8 cellular contexts compared by ENCODE assay signal in genomic region chr1:44655609-44656008, GRCh38. TPM values are rescaled to one million over a fixed set of nuclear protein-coding genes. Genes with fewer than 3 reads are reported as not detected.
DNase-seq lines count a peak whose midpoint lies in the region; ATAC-seq, FAIRE-seq and TF ChIP-seq lines count a peak whose summit lies in the region.

No MANE protein-coding gene starts in this region.

- no peaks in the 10 kb centered on the region for H4K20me1 ChIP-seq in HepG2 (ENCODE audit: insufficient read depth, low read length)

- TF ChIP-seq CTCF in HepG2 (CRISPR knock-in tag; IDR thresholded peaks at IDR 0.05): peak; percentile 88

- no peak overlapping the region for H3K27ac Mint-ChIP-seq in activated naive CD8-positive, alpha-beta T cell treated with anti-CD3 and anti-CD28 coated beads for 36 hours

- peak; percentile 69; the same call in 1 of the 2 replicates for TF ChIP-seq RAD21 in HepG2 (CRISPR knock-in tag; IDR thresholded peaks at IDR 0.05)

- FAIRE-seq in HepG2 (lab: Jason Lieb, UNC): peak; percentile 50

- TF ChIP-seq POLR2A in HepG2 (IDR thresholded peaks at IDR 0.05; ENCODE audit: insufficient read depth in 1 of 2, low read depth in 2 of 2, low read length in 2 of 2): no peak

- peak overlapping the region; percentile 40; the same call in 1 of the 2 replicates for H3K9ac ChIP-seq in HepG2 (ENCODE audit: insufficient read depth, low read depth, low read length)

- H3K9me3 ChIP-seq in HepG2 (ENCODE audit: low read length): no peaks in the 10 kb centered on the region

- H3K79me2 ChIP-seq in HepG2 (ENCODE audit: insufficient read depth, low read length): no peaks in the 10 kb centered on the region

- 32% methylated on average over 5 of the region's 5 CpGs for WGBS in HepG2 (ENCODE audit: low lambda C conversion rate)

- in situ Hi-C loops in KBM-7 (cut with MboI; ENCODE audit: low pct_unique_long_range_greater_than_20kb, low sequenced_read_pairs): no loop called here
- in situ Hi-C loops in HepG2 (cut with HindIII; ENCODE audit: extremely low pct_ligation_motif_present, low pct_unique_long_range_greater_than_20kb): no loop called here

- DNase-seq in Daoy (ENCODE audit: low read depth): peak; percentile 25
- peak; percentile 51 for DNase-seq in KBM-7
- DNase-seq in activated naive CD8-positive, alpha-beta T cell treated with anti-CD3 and anti-CD28 coated beads for 36 hours: peak; percentile 17
- peak; percentile 34 for DNase-seq in HepG2 (ENCODE audit: low spot score)
- DNase-seq in central memory CD4-positive, alpha-beta T cell: no peak
- DNase-seq in globus pallidus (ENCODE audit: low spot score): no peak

- intact Hi-C loops in HepG2 (cut with micrococcal nuclease; ENCODE audit: unreplicated experiment): loop anchor here (1.0 kb wide), 1 partner anchor 19 kb away; the partner anchor contains the start of genes ARMH1 and TMEM53

- peaks cover 31% of the 10 kb centered on the region for H3K4me1 ChIP-seq in HepG2 (ENCODE audit: insufficient read depth, low read length)

- H3K27me3 Mint-ChIP-seq in activated naive CD8-positive, alpha-beta T cell treated with anti-CD3 and anti-CD28 coated beads for 36 hours: no peaks in the 10 kb centered on the region

- TF ChIP-seq EP300 in HepG2 (IDR thresholded peaks at IDR 0.05; ENCODE audit: low read depth in 2 of 2, low read length in 2 of 2) (no peak), HepG2 (CRISPR knock-in tag; IDR thresholded peaks at IDR 0.05; ENCODE audit: borderline replicate concordance) (no peak)

- peaks cover 10 to 21% of the 10 kb centered on the region in 2 experiments; a peak in 4 of 5 replicates for H3K36me3 ChIP-seq in HepG2 (replicated peaks in 1 of 2; ENCODE audit: control insufficient read depth in 1 of 2, insufficient read depth in 2 of 2, low read length in 2 of 2)

- no peak overlapping the region for H3K4me3 Mint-ChIP-seq in activated naive CD8-positive, alpha-beta T cell treated with anti-CD3 and anti-CD28 coated beads for 36 hours

- peak overlapping the region; percentile 69 for H3K27ac ChIP-seq in HepG2 (ENCODE audit: extremely low read length, insufficient read depth, low read length)

- no peak overlapping the region for H3K4me3 ChIP-seq in HepG2 (replicated peaks in 1 of 3; ENCODE audit: insufficient read depth in 1 of 3, low read depth in 2 of 3, low read length in 3 of 3)

- ATAC-seq in HepG2: peak; percentile 82
- ATAC-seq in HG02798 (IDR thresholded peaks at IDR 0.05; ENCODE audit: poor library complexity, unreplicated experiment): no peak
- ATAC-seq in HG03097 (IDR thresholded peaks at IDR 0.05; ENCODE audit: low FRiP score, unreplicated experiment): no peak

- H3K4me2 ChIP-seq in HepG2 (ENCODE audit: low read depth, low read length): peak overlapping the region; percentile 49

- no peak overlapping the region for H2AFZ ChIP-seq in HepG2 (ENCODE audit: low read length)

- POLR2A ChIA-PET in HepG2 (lab: Yijun Ruan, JAX): interaction anchor here (1.4 to 1.5 kb wide), 2 partner anchors 19 to 75 kb away, joined by 4 to 9 read pairs; partner anchors contain the start of genes ARMH1, RNU5D-1 and TMEM53

- BruUV-seq in HepG2 (replicated peaks; lab: Mats Ljungman, UMichigan): no TSS peak

- no peaks in the 10 kb centered on the region for H3K27me3 ChIP-seq in HepG2 (ENCODE audit: control insufficient read depth in 1 of 2, insufficient read depth in 2 of 2, low read length in 2 of 2)

- H3K36me3 Mint-ChIP-seq in activated naive CD8-positive, alpha-beta T cell treated with anti-CD3 and anti-CD28 coated beads for 36 hours: no peaks in the 10 kb centered on the region

- H3K9me3 Mint-ChIP-seq in activated naive CD8-positive, alpha-beta T cell treated with anti-CD3 and anti-CD28 coated beads for 36 hours: no peaks in the 10 kb centered on the region

- CTCF ChIA-PET in HepG2 (lab: Yijun Ruan, JAX; ENCODE audit: low intra/inter-chr PET ratio, low total read pairs): interaction anchor here (0.9 to 1.6 kb wide), 2 partner anchors 46 to 52 kb away, joined by 5 to 7 read pairs; no protein-coding TSS in a partner anchor

- no peaks in the 10 kb centered on the region for H3K4me1 Mint-ChIP-seq in activated naive CD8-positive, alpha-beta T cell treated with anti-CD3 and anti-CD28 coated beads for 36 hours

TF ChIP-seq in HepG2, 621 proteins besides CTCF, POLR2A, EP300 and RAD21 (continues in another document):
- TF ChIP-seq THAP11 (CRISPR knock-in tag; IDR thresholded peaks at IDR 0.05) (no peak), NR2F2 (IDR thresholded peaks at IDR 0.05; ENCODE audit: borderline replicate concordance, low read depth) (no peak), ZSCAN22 (CRISPR knock-in tag; IDR thresholded peaks at IDR 0.05) (no peak), POGK (CRISPR knock-in tag; conservative IDR thresholded peaks at IDR 0.05) (no peak)

RNA-seq across cellular contexts. Expression of gene TMEM53, which starts 18.7 kb away (rescaled TPM):
- total RNA-seq in Daoy (2014; rRNA removed; shearing (Covaris generic)): 5.5 and 8.2 TPM in 2 replicates
- total RNA-seq in activated naive CD8-positive, alpha-beta T cell treated with anti-CD3 and anti-CD28 coated beads for 36 hours: 1 to 10 TPM; 2.5 to 2.6 TPM
- total RNA-seq in HepG2 (2016; rRNA removed; fragmentation: Illumina TruSeq; extraction: Trizol): 12.6 and 13.8 TPM in 2 replicates
- total RNA-seq in HepG2 (2016; cell fraction: cytosol; rRNA removed; fragmentation: Illumina TruSeq; extraction: Trizol; ENCODE audit: low read depth): 9.7 and 10.8 TPM in 2 replicates
- 11.0 and 12.5 TPM in 2 replicates for total RNA-seq in HepG2 (2016; cell fraction: insoluble cytoplasmic fraction; rRNA removed; fragmentation: Illumina TruSeq; extraction: Trizol)
- 11.8 and 17.4 TPM in 2 replicates for total RNA-seq in HepG2 (2016; cell fraction: membrane; rRNA removed; fragmentation: Illumina TruSeq; extraction: Trizol)
- 5.8 and 7.3 TPM in 2 replicates for total RNA-seq in HepG2 (2016; cell fraction: nucleus; rRNA removed; fragmentation: Illumina TruSeq; extraction: Trizol)
- 20.2 and 22.3 TPM in 2 replicates for polyA plus RNA-seq in HepG2 (2011; rRNA removed)
- polyA plus RNA-seq in HepG2 (2011; cell fraction: cytosol; rRNA removed): 23.3 and 31.3 TPM in 2 replicates
- polyA plus RNA-seq in HepG2 (2011; cell fraction: nucleus; rRNA removed): 16.1 and 17.2 TPM in 2 replicates
- 14.0 and 14.1 TPM in 2 replicates for polyA plus RNA-seq in HepG2 (2012)
- polyA plus RNA-seq in HepG2 (2016; cell fraction: cytosol; fragmentation: Illumina TruSeq; extraction: Trizol; ENCODE audit: low read depth): 17.0 and 20.1 TPM in 2 replicates
- 14.9 and 21.4 TPM in 2 replicates for polyA plus RNA-seq in HepG2 (2016; cell fraction: insoluble cytoplasmic fraction; fragmentation: Illumina TruSeq; extraction: Trizol; ENCODE audit: low read depth)
- polyA plus RNA-seq in HepG2 (2016; cell fraction: membrane; fragmentation: Illumina TruSeq; extraction: Trizol; ENCODE audit: low read depth): 17.6 and 20.4 TPM in 2 replicates
- 14.6 and 19.8 TPM in 2 replicates for polyA plus RNA-seq in HepG2 (2016; cell fraction: nucleus; fragmentation: Illumina TruSeq; extraction: Trizol; ENCODE audit: insufficient read depth, low read depth)
- 19.3 and 62.1 TPM in 2 replicates for polyA minus RNA-seq in HepG2 (2011; rRNA and poly(A)+ RNA removed; ENCODE audit: low replicate concordance)
- 18.5 and 20.3 TPM in 2 replicates for polyA minus RNA-seq in HepG2 (2011; cell fraction: cytosol; rRNA and poly(A)+ RNA removed)
- polyA minus RNA-seq in HepG2 (2011; cell fraction: nucleus; rRNA and poly(A)+ RNA removed): 5.9 and 6.3 TPM in 2 replicates

RNA-seq across cellular contexts. Expression of gene ARMH1, which starts 18.9 kb away (rescaled TPM):
- not detected in 2 replicates for total RNA-seq in Daoy (2014; rRNA removed; shearing (Covaris generic))
- 100 to 1,000 TPM; 139 to 144 TPM for total RNA-seq in activated naive CD8-positive, alpha-beta T cell treated with anti-CD3 and anti-CD28 coated beads for 36 hours
- total RNA-seq in HepG2 (2016; rRNA removed; fragmentation: Illumina TruSeq; extraction: Trizol): not detected in 2 replicates
- not detected in 2 replicates for total RNA-seq in HepG2 (2016; cell fraction: cytosol; rRNA removed; fragmentation: Illumina TruSeq; extraction: Trizol; ENCODE audit: low read depth)
- total RNA-seq in HepG2 (2016; cell fraction: insoluble cytoplasmic fraction; rRNA removed; fragmentation: Illumina TruSeq; extraction: Trizol): 0.35 TPM in 1 of 2 replicates, not detected in the other
- not detected in 2 replicates for total RNA-seq in HepG2 (2016; cell fraction: membrane; rRNA removed; fragmentation: Illumina TruSeq; extraction: Trizol)
- not detected in 2 replicates for total RNA-seq in HepG2 (2016; cell fraction: nucleus; rRNA removed; fragmentation: Illumina TruSeq; extraction: Trizol)
- 0.69 and 1.1 TPM in 2 replicates for polyA plus RNA-seq in HepG2 (2011; rRNA removed)
- polyA plus RNA-seq in HepG2 (2011; cell fraction: cytosol; rRNA removed): 0.37 and 0.52 TPM in 2 replicates
- polyA plus RNA-seq in HepG2 (2011; cell fraction: nucleus; rRNA removed): 5.8 and 7.5 TPM in 2 replicates
- polyA plus RNA-seq in HepG2 (2012): 0.35 and 1.7 TPM in 2 replicates
- not detected in 2 replicates for polyA plus RNA-seq in HepG2 (2016; cell fraction: cytosol; fragmentation: Illumina TruSeq; extraction: Trizol; ENCODE audit: low read depth)
- polyA plus RNA-seq in HepG2 (2016; cell fraction: insoluble cytoplasmic fraction; fragmentation: Illumina TruSeq; extraction: Trizol; ENCODE audit: low read depth): not detected in 2 replicates
- polyA plus RNA-seq in HepG2 (2016; cell fraction: membrane; fragmentation: Illumina TruSeq; extraction: Trizol; ENCODE audit: low read depth): not detected in 2 replicates
- polyA plus RNA-seq in HepG2 (2016; cell fraction: nucleus; fragmentation: Illumina TruSeq; extraction: Trizol; ENCODE audit: insufficient read depth, low read depth): not detected in 2 replicates
- 2.2 TPM in 1 of 2 replicates, not detected in the other for polyA minus RNA-seq in HepG2 (2011; rRNA and poly(A)+ RNA removed; ENCODE audit: low replicate concordance)
- polyA minus RNA-seq in HepG2 (2011; cell fraction: cytosol; rRNA and poly(A)+ RNA removed): not detected in 2 replicates
- 1.7 TPM in 1 of 2 replicates, not detected in the other for polyA minus RNA-seq in HepG2 (2011; cell fraction: nucleus; rRNA and poly(A)+ RNA removed)

Comparison
In these comparisons a context has a peak if more than half of its experiments do, and no peak if none do; other contexts are left out.
1. DNase-seq: peak in Daoy (single experiment), KBM-7 (single experiment), activated naive CD8-positive, alpha-beta T cell treated with anti-CD3 and anti-CD28 coated beads for 36 hours (single experiment) and HepG2 (single experiment); none in central memory CD4-positive, alpha-beta T cell (single experiment) and globus pallidus (single experiment).
2. RNA of gene ARMH1, which starts 18.9 kb away (total RNA-seq): 139 to 144 TPM in activated naive CD8-positive, alpha-beta T cell treated with anti-CD3 and anti-CD28 coated beads for 36 hours; 0.35 TPM in HepG2 and not detected in Daoy; every median in the first group is over 100 times any median in the second.